ENCODE assay signal across 15 cellular contexts in the genomic region with DNA sequence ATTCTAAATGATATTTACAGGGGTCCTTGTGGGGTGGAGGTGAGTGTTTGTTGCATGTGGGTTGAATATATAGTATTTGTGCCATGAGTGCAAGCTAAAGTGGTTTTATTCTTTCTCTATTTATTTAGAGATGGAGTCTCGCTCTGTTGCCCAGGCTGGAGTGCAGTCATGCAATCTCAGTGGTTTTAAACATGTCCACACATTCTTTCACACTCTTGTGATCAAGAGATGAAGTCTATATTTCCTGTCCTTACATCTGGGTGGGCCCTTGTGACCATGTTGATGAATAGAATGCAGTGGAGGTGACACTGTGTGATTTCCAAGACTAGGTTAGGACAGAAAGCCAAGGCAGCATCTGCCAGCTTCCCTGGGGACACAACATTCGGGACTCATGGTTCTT.
DNase-seq lines count a peak whose midpoint lies in the region; ATAC-seq and FAIRE-seq lines count a peak whose summit lies in the region.
"Had no signal": no experiment of that assay in that cellular context is flagged by ENCODE, and none has a peak within 500 bp of the region (broad histone marks: within the 10 kb centered on the region; RNA-seq: fewer than 3 reads in every experiment).

No MANE protein-coding gene starts in this region.

- H4K12ac ChIP-seq in trophoblast cell (ENCODE audit: low read depth, low read length): no peak overlapping the region

- H2BK12ac ChIP-seq in trophoblast cell (ENCODE audit: low read length): no peak overlapping the region

- H3K79me2 ChIP-seq in trophoblast cell (ENCODE audit: control insufficient read depth, insufficient read depth, low read length, poor library complexity): no peaks in the 10 kb centered on the region

- H4K91ac ChIP-seq in trophoblast cell (ENCODE audit: low read depth, low read length): no peak overlapping the region

- H3K4me1 ChIP-seq in BLaER1 treated with 17β-estradiol and CSF1 and Interleukin-3, amounts not matched to agents 10 nM and 100 nM: peaks cover 0 to 22% (median 20%) of the 10 kb centered on the region in 10 experiments; a peak in 15 of 20 replicates
- no peaks in the 10 kb centered on the region for H3K4me1 ChIP-seq in trophoblast cell (ENCODE audit: control insufficient read depth in 1 of 2, insufficient read depth in 2 of 2, low read length in 2 of 2)
- H3K4me1 ChIP-seq: BE2C, Caco-2 had no signal

- no peak overlapping the region for H2BK5ac ChIP-seq in trophoblast cell (ENCODE audit: low read depth, low read length, poor library complexity)

- no peak overlapping the region for H2BK120ac ChIP-seq in trophoblast cell (ENCODE audit: insufficient read depth, low read length, poor library complexity)

- no peak overlapping the region for H2AK5ac ChIP-seq in trophoblast cell (ENCODE audit: low read length)

- H3K4ac ChIP-seq in trophoblast cell (ENCODE audit: low read depth, low read length): no peak overlapping the region

- no peak overlapping the region for H3K9ac ChIP-seq in BLaER1 treated with 17β-estradiol and CSF1 and Interleukin-3, amounts not matched to agents 10 nM and 100 nM
- H3K9ac ChIP-seq in trophoblast cell (ENCODE audit: low read length): peak overlapping the region; percentile 58

- H3K9me3 ChIP-seq in BLaER1 treated with 17β-estradiol and CSF1 and Interleukin-3, amounts not matched to agents 10 nM and 100 nM (replicated peaks in 1 of 11): peaks cover 16 to 31% (median 27%) of the 10 kb centered on the region in 11 experiments; a peak in 20 of 22 replicates
- no peaks in the 10 kb centered on the region for H3K9me3 ChIP-seq in trophoblast cell (ENCODE audit: insufficient read depth, low read depth, low read length)
- H3K9me3 ChIP-seq: Caco-2 had no signal

- no peak overlapping the region for H3K23ac ChIP-seq in trophoblast cell (ENCODE audit: low read length)

- H3K27me3 ChIP-seq in BLaER1 treated with 17β-estradiol and CSF1 and Interleukin-3, amounts not matched to agents 10 nM and 100 nM: no peaks in the 10 kb centered on the region
- no peaks in the 10 kb centered on the region for H3K27me3 ChIP-seq in trophoblast cell (ENCODE audit: insufficient read depth, low read length)
- H3K27me3 ChIP-seq: BE2C had no signal

- WGBS in trophoblast cell (ENCODE audit: extremely low coverage, insufficient coverage, insufficient read length): no CpG with 5 or more reads among the region's 2 CpGs

- no peak overlapping the region for H3K14ac ChIP-seq in trophoblast cell (ENCODE audit: low read length)

- FAIRE-seq in RCC 7860 (lab: Jason Lieb, UNC) (no peak), GM19239 (lab: Jason Lieb, UNC) (no peak)
- FAIRE-seq: A204.1, H54 had no signal

- peak overlapping the region in 2 of 11 experiments; percentile 12 to 39; a peak in 1 of 22 replicates for H3K27ac ChIP-seq in BLaER1 treated with 17β-estradiol and CSF1 and Interleukin-3, amounts not matched to agents 10 nM and 100 nM
- H3K27ac ChIP-seq in trophoblast cell (ENCODE audit: low read depth, low read length): no peak overlapping the region

- no peak overlapping the region for H3K4me3 ChIP-seq in BLaER1 treated with 17β-estradiol and CSF1 and Interleukin-3, amounts not matched to agents 10 nM and 100 nM
- no peak overlapping the region for H3K4me3 ChIP-seq in trophoblast cell (ENCODE audit: low read depth, low read length)

- H3K36me3 ChIP-seq in BLaER1 treated with 17β-estradiol and CSF1 and Interleukin-3, amounts not matched to agents 10 nM and 100 nM: no peaks in the 10 kb centered on the region
- no peaks in the 10 kb centered on the region for H3K36me3 ChIP-seq in trophoblast cell (ENCODE audit: control insufficient read depth in 1 of 2, insufficient read depth in 2 of 2, low read length in 2 of 2)
- H3K36me3 ChIP-seq: BE2C had no signal

- no peak for ATAC-seq in HG03025 (IDR thresholded peaks at IDR 0.05; ENCODE audit: low FRiP score, unreplicated experiment)
- ATAC-seq: HCT116 had no signal

- peak; percentile 15 for DNase-seq in RCC 7860 (ENCODE audit: low spot score)
- peak; percentile 22 for DNase-seq in islet precursor cell
- DNase-seq in trophoblast cell: no peak
- no peak for DNase-seq in hepatic stellate cell (ENCODE audit: low spot score)
- no peak for DNase-seq in GM19239 (ENCODE audit: insufficient read length, low spot score)
- DNase-seq: BE2C; Caco-2; CD8-positive, alpha-beta memory T cell; DMS53; GF-D8 had no signal

- no peaks in the 10 kb centered on the region for H4K20me1 ChIP-seq in BLaER1 treated with 17β-estradiol and CSF1 and Interleukin-3, amounts not matched to agents 10 nM and 100 nM

- H2AFZ ChIP-seq in trophoblast cell (ENCODE audit: insufficient read depth, low read length, poor library complexity): no peak overlapping the region

- peak overlapping the region in 9 of 11 experiments; percentile 32 to 72 (median 61); a peak in 18 of 22 replicates for H3K4me2 ChIP-seq in BLaER1 treated with 17β-estradiol and CSF1 and Interleukin-3, amounts not matched to agents 10 nM and 100 nM
- H3K4me2 ChIP-seq in trophoblast cell (ENCODE audit: low read length): no peak overlapping the region

- no peaks in the 10 kb centered on the region for H3K79me1 ChIP-seq in trophoblast cell (ENCODE audit: low read length)

- H4K8ac ChIP-seq in trophoblast cell (ENCODE audit: low read depth, low read length): no peak overlapping the region

- H3K18ac ChIP-seq in trophoblast cell (ENCODE audit: low read length): no peak overlapping the region

Comparison
In these comparisons a context has a peak if more than half of its experiments do, and no peak if none do; other contexts are left out.
1. DNase-seq: peak in RCC 7860 (single experiment) and islet precursor cell (single experiment); none in trophoblast cell (0 of 2), hepatic stellate cell (single experiment) and GM19239 (single experiment).